In genomic region chr21:35303085-35303484, GRCh38 we compare ENCODE assay signal across 1 cellular context.
TF ChIP-seq lines count a peak whose summit lies in the region.

No MANE protein-coding gene starts in this region.

TF ChIP-seq in HEK293, 187 proteins besides CTCF, POLR2A, EP300 and RAD21 (continued from another document):
- TF ChIP-seq ZBTB26 (tag by site-specific recombination; optimal IDR thresholded peaks at IDR 0.05) (no peak), KLF8 (tag by site-specific recombination; IDR thresholded peaks at IDR 0.05) (0 out of 2 replicates have a peak, but pooled peaks have one; percentile 17)
